In the genomic region with DNA sequence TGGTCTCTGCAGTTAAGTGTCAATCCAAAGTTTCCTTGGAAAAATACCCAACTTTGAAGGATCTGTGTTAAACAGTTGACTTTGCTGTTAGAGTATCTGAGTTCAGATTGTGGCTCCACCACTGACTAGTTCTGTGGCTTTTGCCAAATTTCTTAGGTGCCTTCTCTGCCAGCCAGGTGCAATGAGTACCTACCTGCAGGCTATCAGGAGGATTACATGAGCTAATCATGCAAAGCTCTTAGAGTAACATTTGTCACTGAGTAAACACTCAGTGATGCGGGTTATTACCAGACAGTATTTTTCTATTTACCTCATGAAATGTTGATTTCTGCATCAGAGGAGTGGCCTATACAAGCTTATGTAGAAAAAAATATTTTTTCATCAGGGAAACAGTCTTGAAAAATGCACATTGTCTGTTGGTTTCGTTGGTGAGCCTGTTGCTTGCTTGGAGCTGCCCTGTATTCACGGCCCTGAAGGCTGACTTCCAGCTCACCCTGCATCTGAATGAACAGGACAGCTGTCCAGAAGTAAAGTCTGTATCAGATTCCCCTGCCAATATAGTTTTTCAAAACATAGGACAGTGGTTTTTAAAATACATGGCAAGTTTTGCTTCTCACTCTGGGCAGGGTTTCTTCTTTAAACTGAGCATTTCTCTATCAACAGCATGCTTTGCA, we compare ENCODE assay signal across 3 cellular contexts.
TF ChIP-seq lines count a peak whose summit lies in the region.

No MANE protein-coding gene starts in this region.

TF ChIP-seq in A549, 52 proteins besides CTCF, POLR2A, EP300 and RAD21:
- no peak for TF ChIP-seq CBX2 (IDR thresholded peaks at IDR 0.05; ENCODE audit: borderline replicate concordance, low read depth)
- TF ChIP-seq HDAC2 (IDR thresholded peaks at IDR 0.05) = no peak
- no peak for TF ChIP-seq HOXA7 (CRISPR knock-in tag; IDR thresholded peaks at IDR 0.05)
- TF ChIP-seq, protein P1, sequence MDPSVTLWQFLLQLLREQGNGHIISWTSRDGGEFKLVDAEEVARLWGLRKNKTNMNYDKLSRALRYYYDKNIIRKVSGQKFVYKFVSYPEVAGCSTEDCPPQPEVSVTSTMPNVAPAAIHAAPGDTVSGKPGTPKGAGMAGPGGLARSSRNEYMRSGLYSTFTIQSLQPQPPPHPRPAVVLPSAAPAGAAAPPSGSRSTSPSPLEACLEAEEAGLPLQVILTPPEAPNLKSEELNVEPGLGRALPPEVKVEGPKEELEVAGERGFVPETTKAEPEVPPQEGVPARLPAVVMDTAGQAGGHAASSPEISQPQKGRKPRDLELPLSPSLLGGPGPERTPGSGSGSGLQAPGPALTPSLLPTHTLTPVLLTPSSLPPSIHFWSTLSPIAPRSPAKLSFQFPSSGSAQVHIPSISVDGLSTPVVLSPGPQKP (IDR thresholded peaks at IDR 0.05; ENCODE audit: low read depth, low read length) = no peak
- TF ChIP-seq, protein P2, sequence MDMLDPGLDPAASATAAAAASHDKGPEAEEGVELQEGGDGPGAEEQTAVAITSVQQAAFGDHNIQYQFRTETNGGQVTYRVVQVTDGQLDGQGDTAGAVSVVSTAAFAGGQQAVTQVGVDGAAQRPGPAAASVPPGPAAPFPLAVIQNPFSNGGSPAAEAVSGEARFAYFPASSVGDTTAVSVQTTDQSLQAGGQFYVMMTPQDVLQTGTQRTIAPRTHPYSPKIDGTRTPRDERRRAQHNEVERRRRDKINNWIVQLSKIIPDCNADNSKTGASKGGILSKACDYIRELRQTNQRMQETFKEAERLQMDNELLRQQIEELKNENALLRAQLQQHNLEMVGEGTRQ (IDR thresholded peaks at IDR 0.05) = no peak
- no peak for TF ChIP-seq ZSCAN20 (CRISPR knock-in tag; IDR thresholded peaks at IDR 0.05)
- no peak for TF ChIP-seq TP53 (CRISPR knock-in tag; IDR thresholded peaks at IDR 0.05)
- no peak for TF ChIP-seq ESRRA (IDR thresholded peaks at IDR 0.05; ENCODE audit: borderline replicate concordance, low read length)

TF ChIP-seq in IMR-90, 13 proteins besides CTCF, POLR2A, EP300 and RAD21:
- TF ChIP-seq NFE2L2 (IDR thresholded peaks at IDR 0.05; ENCODE audit: low read depth, low read length) = no peak
- TF ChIP-seq, protein P2 (IDR thresholded peaks at IDR 0.05; ENCODE audit: low read depth, low read length) = no peak
- TF ChIP-seq BHLHE40 (IDR thresholded peaks at IDR 0.05; ENCODE audit: low read depth, low read length) = no peak
- no peak for TF ChIP-seq MAFK (IDR thresholded peaks at IDR 0.05; ENCODE audit: low read depth, low read length)
- no peak for TF ChIP-seq SMC3 (IDR thresholded peaks at IDR 0.05; ENCODE audit: low read depth, low read length)
- TF ChIP-seq, protein P1 (IDR thresholded peaks at IDR 0.05; ENCODE audit: borderline replicate concordance, low read depth, low read length) = no peak
- TF ChIP-seq MXI1 (IDR thresholded peaks at IDR 0.05; ENCODE audit: borderline replicate concordance, low read depth, low read length) = no peak
- TF ChIP-seq MAZ (IDR thresholded peaks at IDR 0.05; ENCODE audit: borderline replicate concordance, low read depth, low read length) = no peak
- no peak for TF ChIP-seq CEBPB (IDR thresholded peaks at IDR 0.05; ENCODE audit: low read depth, low read length)
- no peak for TF ChIP-seq RCOR1 (IDR thresholded peaks at IDR 0.05; ENCODE audit: insufficient replicate concordance, low read length)
- TF ChIP-seq FOS (IDR thresholded peaks at IDR 0.05; ENCODE audit: low read depth, low read length) = no peak
- TF ChIP-seq CHD1 (IDR thresholded peaks at IDR 0.05; ENCODE audit: low read depth, low read length) = no peak
- TF ChIP-seq RFX5 (IDR thresholded peaks at IDR 0.05; ENCODE audit: low read depth, low read length) = no peak

TF ChIP-seq in SK-N-SH, 30 proteins besides CTCF, POLR2A, EP300 and RAD21:
- TF ChIP-seq, protein P2 (IDR thresholded peaks at IDR 0.05; ENCODE audit: borderline replicate concordance, low read depth, low read length) = no peak
- no peak for TF ChIP-seq EZH2phosphoT487 (IDR thresholded peaks at IDR 0.05; ENCODE audit: borderline replicate concordance, low read depth)
- TF ChIP-seq, protein P3, sequence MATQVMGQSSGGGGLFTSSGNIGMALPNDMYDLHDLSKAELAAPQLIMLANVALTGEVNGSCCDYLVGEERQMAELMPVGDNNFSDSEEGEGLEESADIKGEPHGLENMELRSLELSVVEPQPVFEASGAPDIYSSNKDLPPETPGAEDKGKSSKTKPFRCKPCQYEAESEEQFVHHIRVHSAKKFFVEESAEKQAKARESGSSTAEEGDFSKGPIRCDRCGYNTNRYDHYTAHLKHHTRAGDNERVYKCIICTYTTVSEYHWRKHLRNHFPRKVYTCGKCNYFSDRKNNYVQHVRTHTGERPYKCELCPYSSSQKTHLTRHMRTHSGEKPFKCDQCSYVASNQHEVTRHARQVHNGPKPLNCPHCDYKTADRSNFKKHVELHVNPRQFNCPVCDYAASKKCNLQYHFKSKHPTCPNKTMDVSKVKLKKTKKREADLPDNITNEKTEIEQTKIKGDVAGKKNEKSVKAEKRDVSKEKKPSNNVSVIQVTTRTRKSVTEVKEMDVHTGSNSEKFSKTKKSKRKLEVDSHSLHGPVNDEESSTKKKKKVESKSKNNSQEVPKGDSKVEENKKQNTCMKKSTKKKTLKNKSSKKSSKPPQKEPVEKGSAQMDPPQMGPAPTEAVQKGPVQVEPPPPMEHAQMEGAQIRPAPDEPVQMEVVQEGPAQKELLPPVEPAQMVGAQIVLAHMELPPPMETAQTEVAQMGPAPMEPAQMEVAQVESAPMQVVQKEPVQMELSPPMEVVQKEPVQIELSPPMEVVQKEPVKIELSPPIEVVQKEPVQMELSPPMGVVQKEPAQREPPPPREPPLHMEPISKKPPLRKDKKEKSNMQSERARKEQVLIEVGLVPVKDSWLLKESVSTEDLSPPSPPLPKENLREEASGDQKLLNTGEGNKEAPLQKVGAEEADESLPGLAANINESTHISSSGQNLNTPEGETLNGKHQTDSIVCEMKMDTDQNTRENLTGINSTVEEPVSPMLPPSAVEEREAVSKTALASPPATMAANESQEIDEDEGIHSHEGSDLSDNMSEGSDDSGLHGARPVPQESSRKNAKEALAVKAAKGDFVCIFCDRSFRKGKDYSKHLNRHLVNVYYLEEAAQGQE (IDR thresholded peaks at IDR 0.05; ENCODE audit: low read depth, low read length) = no peak
- no peak for TF ChIP-seq GATA2 (CRISPR knock-in tag; IDR thresholded peaks at IDR 0.05)
- TF ChIP-seq NFIC (IDR thresholded peaks at IDR 0.05; ENCODE audit: borderline replicate concordance) = no peak
